24 cellular contexts compared by ENCODE assay signal in the genomic region with DNA sequence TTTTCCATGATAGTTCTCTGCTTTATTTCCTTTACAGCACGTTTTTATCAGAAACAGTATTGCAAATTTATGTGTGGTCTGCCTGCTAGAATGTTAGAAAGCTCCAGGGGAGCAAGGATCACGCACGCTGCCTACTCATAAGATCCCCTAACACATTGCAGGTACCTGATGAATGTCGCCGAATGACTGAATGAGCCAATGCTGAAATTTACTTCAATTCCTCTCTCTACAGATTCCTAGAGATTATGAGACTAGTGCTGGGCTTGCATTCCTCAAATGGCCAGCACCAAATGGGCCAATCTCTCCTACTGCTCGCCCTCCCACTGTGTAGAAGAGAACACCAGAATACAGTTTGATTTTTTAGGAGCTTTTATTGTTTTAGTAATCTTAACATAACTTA. TPM values are rescaled to one million over a fixed set of nuclear protein-coding genes. Genes with fewer than 3 reads are reported as not detected.
A peak's percentile ranks its signal among the peaks of the same experiment; 100 is the strongest.
DNase-seq lines count a peak whose midpoint lies in the region; ATAC-seq and TF ChIP-seq lines count a peak whose summit lies in the region.
"Had no signal": no experiment of that assay in that cellular context is flagged by ENCODE, and none has a peak within 500 bp of the region (broad histone marks: within the 10 kb centered on the region; RNA-seq: fewer than 3 reads in every experiment).

No MANE protein-coding gene starts in this region.

- H3K4me2 ChIP-seq in mesendoderm (ENCODE audit: low read length) = no peak overlapping the region

- TF ChIP-seq CTCF in chondrocyte (IDR thresholded peaks at IDR 0.05) (no peak), thoracic aorta (IDR thresholded peaks at IDR 0.05) (no peak)

- H3K4me1 ChIP-seq in mesendoderm (ENCODE audit: control insufficient read depth, low read depth, low read length) (peaks cover 2% of the 10 kb centered on the region), thoracic aorta (ENCODE audit: control insufficient read depth in 1 of 2, low read depth in 2 of 2) (peaks cover 30 to 58% of the 10 kb centered on the region in 2 donors)
- H3K4me1 ChIP-seq: BE2C had no signal

- no peaks in the 10 kb centered on the region for H3K9me3 Mint-ChIP-seq in chondrocyte (ENCODE audit: low read depth)
- H3K9me3 Mint-ChIP-seq in activated naive CD8-positive, alpha-beta T cell treated with anti-CD3 and anti-CD28 coated beads for 36 hours = no peaks in the 10 kb centered on the region
- H3K9me3 Mint-ChIP-seq: activated T-helper 2 cell treated with anti-CD3 and anti-CD28 coated beads, Interferon-gamma antibody, Interleukin-2, Interleukin-4, amounts not matched to agents 10 μg/mL and 5 μg/mL and 100 μg/mL, durations not matched to agents 14 hours and 24 hours and 36 hours; memory B cell; natural killer cell treated with Interleukin-12 subunit alpha and Interleukin-12 subunit beta and Interleukin-15 and Interleukin-18, amount 100 ng/mL, for 72 hours had no signal

- no peak overlapping the region for H2BK120ac ChIP-seq in mesendoderm (ENCODE audit: low read depth, low read length)

- H3K27ac Mint-ChIP-seq in chondrocyte (ENCODE audit: unreplicated experiment) = peak overlapping the region; percentile 93
- H3K27ac Mint-ChIP-seq in activated naive CD8-positive, alpha-beta T cell treated with anti-CD3 and anti-CD28 coated beads for 36 hours = no peak overlapping the region
- H3K27ac Mint-ChIP-seq: activated CD4-positive, alpha-beta T cell treated with anti-CD3 and anti-CD28 coated beads for 36 hours; activated T-helper 2 cell treated with anti-CD3 and anti-CD28 coated beads, Interferon-gamma antibody, Interleukin-2, Interleukin-4, amounts not matched to agents 10 μg/mL and 5 μg/mL and 100 μg/mL, durations not matched to agents 14 hours and 24 hours and 36 hours; memory B cell; natural killer cell treated with Interleukin-12 subunit alpha and Interleukin-12 subunit beta and Interleukin-15 and Interleukin-18, amount 100 ng/mL, for 72 hours had no signal

- DNase-seq in NCI-H226 (peak; percentile 33), chondrocyte (ENCODE audit: low spot score) (no peak), mesendoderm (peak; percentile 65), thoracic aorta (ENCODE audit: low spot score) (no peak), T-helper 2 cell (no peak)
- no peak for DNase-seq in activated naive CD8-positive, alpha-beta T cell treated with anti-CD3 and anti-CD28 coated beads for 36 hours
- DNase-seq: activated CD4-positive, alpha-beta T cell treated with anti-CD3 and anti-CD28 coated beads for 36 hours; BE2C; Calu3; caudate nucleus; effector CD4-positive, alpha-beta T cell; Karpas-422; NCI-H1105 treated with DMSO at 0.1 percent for 48 hours; NCI-H2107; NCI-H510A treated with DMSO at 0.1 percent for 48 hours; stimulated activated CD4-positive, alpha-beta T cell treated with anti-CD3 and anti-CD28 coated beads, Interleukin-15, amount 100 ng/mL, for 24 hours; SW 1271; thyroid gland had no signal

- H2AK5ac ChIP-seq in mesendoderm (ENCODE audit: low read length) = no peak overlapping the region

- H3K56ac ChIP-seq in mesendoderm (ENCODE audit: low read length) = peak overlapping the region; percentile 6

- no peak overlapping the region for H3K23ac ChIP-seq in mesendoderm (ENCODE audit: low read length)

- H3K36me3 Mint-ChIP-seq in chondrocyte (ENCODE audit: low read depth) = peaks cover 40% of the 10 kb centered on the region
- H3K36me3 Mint-ChIP-seq in activated naive CD8-positive, alpha-beta T cell treated with anti-CD3 and anti-CD28 coated beads for 36 hours = no peaks in the 10 kb centered on the region
- H3K36me3 Mint-ChIP-seq: memory B cell; natural killer cell treated with Interleukin-12 subunit alpha and Interleukin-12 subunit beta and Interleukin-15 and Interleukin-18, amount 100 ng/mL, for 72 hours had no signal

- no CpG with 5 or more reads among the region's 6 CpGs for WGBS in mesendoderm (ENCODE audit: extremely low coverage, insufficient coverage, low lambda C conversion rate)

- no peak overlapping the region for H3K9ac ChIP-seq in mesendoderm (ENCODE audit: low read length)

- H3K4me1 Mint-ChIP-seq in chondrocyte (ENCODE audit: low read depth) = peaks cover 70% of the 10 kb centered on the region
- H3K4me1 Mint-ChIP-seq in activated naive CD8-positive, alpha-beta T cell treated with anti-CD3 and anti-CD28 coated beads for 36 hours = peaks cover 9% of the 10 kb centered on the region

- no peak overlapping the region for H2BK5ac ChIP-seq in mesendoderm (ENCODE audit: low read length)

- H3K27ac ChIP-seq in mesendoderm (ENCODE audit: low read depth, low read length) (no peak overlapping the region), thoracic aorta (peak overlapping the region; percentile 4 to 32)
- H3K27ac ChIP-seq: thyroid gland had no signal

- H3K4me3 ChIP-seq in mesendoderm (ENCODE audit: low read length) (no peak overlapping the region), thoracic aorta (no peak overlapping the region)
- H3K4me3 ChIP-seq: adrenal gland, thyroid gland had no signal

- no peak overlapping the region for H2BK15ac ChIP-seq in mesendoderm (replicated peaks; ENCODE audit: low read depth)

- H3K18ac ChIP-seq in mesendoderm (ENCODE audit: low read length) = no peak overlapping the region

- no peaks in the 10 kb centered on the region for H3K79me1 ChIP-seq in mesendoderm (ENCODE audit: low read length)

- no peak overlapping the region for H3K4me3 Mint-ChIP-seq in chondrocyte (ENCODE audit: unreplicated experiment)
- no peak overlapping the region for H3K4me3 Mint-ChIP-seq in activated naive CD8-positive, alpha-beta T cell treated with anti-CD3 and anti-CD28 coated beads for 36 hours
- H3K4me3 Mint-ChIP-seq: activated CD4-positive, alpha-beta T cell treated with anti-CD3 and anti-CD28 coated beads for 36 hours; memory B cell; natural killer cell treated with Interleukin-12 subunit alpha and Interleukin-12 subunit beta and Interleukin-15 and Interleukin-18, amount 100 ng/mL, for 72 hours had no signal

- ATAC-seq in thoracic aorta (ENCODE audit: insufficient number of reproducible peaks, low FRiP score, low read depth) (no peak), HG03460 (IDR thresholded peaks at IDR 0.05; ENCODE audit: unreplicated experiment) (no peak), HG02885 (IDR thresholded peaks at IDR 0.05; ENCODE audit: poor library complexity, unreplicated experiment) (no peak)
- ATAC-seq: activated CD4-positive, alpha-beta T cell treated with anti-CD3 and anti-CD28 coated beads for 36 hours; natural killer cell treated with Interleukin-12 subunit alpha and Interleukin-12 subunit beta and Interleukin-15 and Interleukin-18, amount 100 ng/mL, for 72 hours had no signal

- no peak overlapping the region for H4K5ac ChIP-seq in mesendoderm (ENCODE audit: low read length)

- H3K79me2 ChIP-seq in mesendoderm (ENCODE audit: control insufficient read depth, insufficient read depth, low read length) = no peaks in the 10 kb centered on the region

- H3K27me3 Mint-ChIP-seq in chondrocyte (ENCODE audit: low read depth) = no peaks in the 10 kb centered on the region
- no peaks in the 10 kb centered on the region for H3K27me3 Mint-ChIP-seq in activated naive CD8-positive, alpha-beta T cell treated with anti-CD3 and anti-CD28 coated beads for 36 hours
- H3K27me3 Mint-ChIP-seq: memory B cell had no signal

- no peak overlapping the region for H3K4ac ChIP-seq in mesendoderm (ENCODE audit: low read depth, low read length)

- H3K36me3 ChIP-seq in mesendoderm (ENCODE audit: control insufficient read depth, insufficient read depth, low read length) (peaks cover 27% of the 10 kb centered on the region), thoracic aorta (peaks cover 40% of the 10 kb centered on the region)
- H3K36me3 ChIP-seq: BE2C had no signal

- no peak overlapping the region for H4K8ac ChIP-seq in mesendoderm (ENCODE audit: low read depth, low read length)

- H3K9me3 ChIP-seq in thoracic aorta = no peaks in the 10 kb centered on the region
- H3K9me3 ChIP-seq: adrenal gland, BE2C, thyroid gland had no signal

- no peaks in the 10 kb centered on the region for H3K27me3 ChIP-seq in mesendoderm (ENCODE audit: insufficient read depth, low read length, poor library complexity)
- no peaks in the 10 kb centered on the region for H3K27me3 ChIP-seq in thoracic aorta (replicated peaks; ENCODE audit: insufficient read depth)
- H3K27me3 ChIP-seq: adrenal gland, BE2C, thyroid gland had no signal

RNA-seq across cellular contexts. Expression of a gene that starts 25.6 kb away (rescaled TPM):
- total RNA-seq in chondrocyte (19,093 to 24,474 TPM (median 24,306 TPM) in 3 replicates), thoracic aorta (1,000 to 10,000 TPM; 1,654 to 1,851 TPM)
- 371 TPM for polyA plus RNA-seq in mesendoderm (2013, experiment 1 of 2)
- polyA plus RNA-seq in mesendoderm (2013, experiment 2 of 2) = 377 TPM
- total RNA-seq in activated naive CD8-positive, alpha-beta T cell treated with anti-CD3 and anti-CD28 coated beads for 36 hours = under 1 TPM; 0.62 to 0.66 TPM
- total RNA-seq: Calu3; natural killer cell treated with Interleukin-12 subunit alpha and Interleukin-12 subunit beta and Interleukin-15 and Interleukin-18, amount 100 ng/mL, for 72 hours had no signal

Comparison
In these comparisons a context has a peak if more than half of its experiments do, and no peak if none do; other contexts are left out.
1. DNase-seq: peak in NCI-H226 (single experiment) and mesendoderm (single experiment); none in chondrocyte (single experiment), thoracic aorta (single experiment), T-helper 2 cell (0 of 5) and activated naive CD8-positive, alpha-beta T cell treated with anti-CD3 and anti-CD28 coated beads for 36 hours (single experiment).
2. RNA of a gene that starts 25.6 kb away (total RNA-seq): 19,093 to 24,474 TPM in chondrocyte and 1,654 to 1,851 TPM in thoracic aorta; 0.62 to 0.66 TPM in activated naive CD8-positive, alpha-beta T cell treated with anti-CD3 and anti-CD28 coated beads for 36 hours; every median in the first group is over 100 times any median in the second.